Comparison of ENCODE assay signal across 31 cellular contexts in the genomic region with DNA sequence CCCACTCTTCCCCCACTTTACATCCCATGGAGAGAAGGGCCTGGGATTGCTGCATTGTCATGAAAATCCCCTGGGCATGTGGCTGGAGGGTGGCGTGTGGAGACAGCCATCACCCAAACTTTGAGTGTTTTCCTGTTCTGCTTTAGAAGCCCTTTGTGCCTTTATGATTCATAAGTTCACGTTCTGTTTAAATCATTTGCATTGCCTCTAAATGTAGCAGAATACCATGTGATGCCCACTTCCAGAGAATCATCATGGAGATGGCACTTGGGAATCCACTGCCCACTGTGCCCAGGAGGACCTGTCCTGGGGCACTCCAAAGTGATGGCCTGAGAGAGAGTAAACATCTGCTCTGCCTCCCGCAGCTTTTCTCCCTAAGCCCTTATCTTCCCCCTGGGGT.
"Had no signal": no experiment of that assay in that cellular context is flagged by ENCODE, and none has a peak within 500 bp of the region (broad histone marks: within the 10 kb centered on the region; RNA-seq: fewer than 3 reads in every experiment).

No MANE protein-coding gene starts in this region.

- H3K4me1 ChIP-seq: adrenal gland, upper lobe of left lung, vagina had no signal

- H3K36me3 ChIP-seq: adrenal gland, cardiac muscle cell, spleen, upper lobe of left lung, vagina had no signal

- H3K9me3 ChIP-seq: adrenal gland, body of pancreas, upper lobe of left lung, vagina had no signal

- H3K36me3 Mint-ChIP-seq: activated CD4-positive, alpha-beta memory T cell treated with anti-CD3 and anti-CD28 coated beads for 36 hours; activated naive CD8-positive, alpha-beta T cell treated with anti-CD3 and anti-CD28 coated beads for 36 hours; mesothelial cell of epicardium had no signal

- H3K4me1 Mint-ChIP-seq: mesothelial cell of epicardium had no signal

- H3K4me3 Mint-ChIP-seq: activated CD4-positive, alpha-beta memory T cell treated with anti-CD3 and anti-CD28 coated beads for 36 hours; activated naive CD4-positive, alpha-beta T cell treated with anti-CD3 and anti-CD28 coated beads for 36 hours; activated naive CD8-positive, alpha-beta T cell treated with anti-CD3 and anti-CD28 coated beads for 36 hours; activated T-helper 1 cell treated with anti-CD3 and anti-CD28 coated beads, Interleukin-12 subunit alpha, Interleukin-12 subunit beta, Interleukin-2, Interleukin-4 antibody, amounts not matched to agents 30 ng/mL and 10 ng/mL and 1 ng/mL, durations not matched to agents 14 hours and 24 hours and 36 hours; effector memory CD8-positive, alpha-beta T cell; immature natural killer cell; mesothelial cell of epicardium; naive B cell had no signal

- H3K4me3 ChIP-seq: adrenal gland, body of pancreas, cardiac muscle cell, spleen, upper lobe of left lung, vagina had no signal

- H3K27ac ChIP-seq: adrenal gland, body of pancreas, cardiac muscle cell, spleen, upper lobe of left lung, vagina, VCaP had no signal

- FAIRE-seq: kidney, TTC549 had no signal

- ATAC-seq: body of pancreas; effector memory CD8-positive, alpha-beta T cell; left colon; right cardiac atrium; stimulated activated naive CD8-positive, alpha-beta T cell treated with anti-CD3 and anti-CD28 coated beads, Interleukin-15, Interleukin-2, amounts not matched to agents 100 U/mL and 50 U/mL, for 24 hours had no signal

- DNase-seq: activated CD4-positive, alpha-beta memory T cell treated with anti-CD3 and anti-CD28 coated beads for 36 hours; activated CD4-positive, alpha-beta T cell treated with anti-CD3 and anti-CD28 coated beads for 4 hours; activated CD8-positive, alpha-beta memory T cell treated with anti-CD3 and anti-CD28 coated beads, Interleukin-2, amount 50 U/mL, for 4 hours; activated effector memory CD4-positive, alpha-beta T cell treated with anti-CD3 and anti-CD28 coated beads, Interleukin-2, amount 50 U/mL, for 16 hours; activated naive CD4-positive, alpha-beta T cell treated with anti-CD3 and anti-CD28 coated beads for 36 hours; activated naive CD8-positive, alpha-beta T cell treated with anti-CD3 and anti-CD28 coated beads for 36 hours; activated T-cell treated with anti-CD3 and anti-CD28 coated beads, Interleukin-2, amount 50 U/mL, for 1 hour; adrenal gland; aorta; body of pancreas; cerebellar nuclear complex; cortex of kidney; effector memory CD8-positive, alpha-beta T cell; head of caudate nucleus; hippocampal formation; immature natural killer cell; kidney; left colon; mammary epithelial cell; naive B cell; right cardiac atrium; spleen; stimulated activated naive CD8-positive, alpha-beta T cell treated with anti-CD3 and anti-CD28 coated beads, Interleukin-15, Interleukin-2, amounts not matched to agents 100 U/mL and 50 U/mL, for 24 hours; T-helper 9 cell; upper lobe of left lung had no signal

- H3K27me3 ChIP-seq: adrenal gland, body of pancreas, cardiac muscle cell, spleen, upper lobe of left lung, vagina had no signal

- H3K27ac Mint-ChIP-seq: activated CD4-positive, alpha-beta memory T cell treated with anti-CD3 and anti-CD28 coated beads for 36 hours; activated naive CD4-positive, alpha-beta T cell treated with anti-CD3 and anti-CD28 coated beads for 36 hours; activated naive CD8-positive, alpha-beta T cell treated with anti-CD3 and anti-CD28 coated beads for 36 hours; activated T-helper 1 cell treated with anti-CD3 and anti-CD28 coated beads, Interleukin-12 subunit alpha, Interleukin-12 subunit beta, Interleukin-2, Interleukin-4 antibody, amounts not matched to agents 30 ng/mL and 10 ng/mL and 1 ng/mL, durations not matched to agents 14 hours and 24 hours and 36 hours; effector memory CD8-positive, alpha-beta T cell; immature natural killer cell; mesothelial cell of epicardium had no signal
